In genomic region chr1:33446590-33446989, GRCh38 we compare ENCODE assay signal across 21 cellular contexts.
"Had no signal": no experiment of that assay in that cellular context is flagged by ENCODE, and none has a peak within 500 bp of the region (broad histone marks: within the 10 kb centered on the region; RNA-seq: fewer than 3 reads in every experiment).

No MANE protein-coding gene starts in this region.

- ATAC-seq: body of pancreas; lower lobe of right lung; natural killer cell treated with Interleukin-12 subunit alpha and Interleukin-12 subunit beta and Interleukin-15 and Interleukin-18, amount 100 ng/mL, for 72 hours; stimulated activated naive B cell treated with anti-CD40 and anti-IgM and Interleukin-4, amounts not matched to agents 10 μg/mL and 1 μg/mL and 100 μg/mL, for 72 hours had no signal

- H3K4me1 ChIP-seq: body of pancreas, lower lobe of right lung, tibial artery had no signal

- H3K36me3 ChIP-seq: lower lobe of right lung, sigmoid colon, spleen, tibial artery had no signal

- H3K27me3 ChIP-seq: body of pancreas, hepatocyte, sigmoid colon, tibial artery had no signal

- H3K9me3 ChIP-seq: body of pancreas, lower lobe of right lung, sigmoid colon, spleen, tibial artery had no signal

- FAIRE-seq: islet of Langerhans, TTC549 had no signal

- H3K27ac ChIP-seq: body of pancreas, epithelial cell of prostate, hepatocyte, lower lobe of right lung, sigmoid colon, spleen, tibial artery had no signal

- H2AFZ ChIP-seq: hepatocyte had no signal

- DNase-seq: activated CD4-positive, alpha-beta T cell treated with anti-CD3 and anti-CD28 coated beads, Interleukin-2, amount 10 ng/mL, durations not matched to agents 7 days and 5 days; activated effector memory CD4-positive, alpha-beta T cell treated with Interleukin-2 at 50 U/mL for 16 hours; body of pancreas; caudate nucleus; foreskin fibroblast; lower lobe of right lung; sigmoid colon; spleen; stimulated activated CD4-positive, alpha-beta T cell treated with anti-CD3 and anti-CD28 coated beads, Interleukin-4, amount 100 ng/mL, for 4 hours; stimulated activated naive B cell treated with anti-CD40 and anti-IgM and Interleukin-4, amounts not matched to agents 10 μg/mL and 1 μg/mL and 100 μg/mL, for 72 hours; substantia nigra; tibial artery had no signal

- H3K36me3 Mint-ChIP-seq: activated naive CD8-positive, alpha-beta T cell; mesothelial cell of epicardium; natural killer cell treated with Interleukin-12 subunit alpha and Interleukin-12 subunit beta and Interleukin-15 and Interleukin-18, amount 100 ng/mL, for 72 hours; stimulated activated naive B cell treated with anti-CD40 and anti-IgM and Interleukin-4, amounts not matched to agents 10 μg/mL and 1 μg/mL and 100 μg/mL, for 72 hours had no signal

- H3K4me3 Mint-ChIP-seq: activated CD4-positive, alpha-beta T cell treated with anti-CD3 and anti-CD28 coated beads, Interleukin-2, amount 10 ng/mL, durations not matched to agents 7 days and 5 days; activated naive CD8-positive, alpha-beta T cell; endodermal cell; mesothelial cell of epicardium; natural killer cell treated with Interleukin-12 subunit alpha and Interleukin-12 subunit beta and Interleukin-15 and Interleukin-18, amount 100 ng/mL, for 72 hours; stimulated activated naive B cell treated with anti-CD40 and anti-IgM and Interleukin-4, amounts not matched to agents 10 μg/mL and 1 μg/mL and 100 μg/mL, for 72 hours; T-helper 2 cell treated with Interferon-gamma antibody and Interleukin-4, amounts not matched to agents 5 μg/mL and 100 μg/mL, for 36 hours had no signal

- H3K79me2 ChIP-seq: hepatocyte had no signal

- H3K9me3 Mint-ChIP-seq: activated CD4-positive, alpha-beta T cell treated with anti-CD3 and anti-CD28 coated beads, Interleukin-2, amount 10 ng/mL, durations not matched to agents 7 days and 5 days; mesothelial cell of epicardium; natural killer cell treated with Interleukin-12 subunit alpha and Interleukin-12 subunit beta and Interleukin-15 and Interleukin-18, amount 100 ng/mL, for 72 hours; stimulated activated naive B cell treated with anti-CD40 and anti-IgM and Interleukin-4, amounts not matched to agents 10 μg/mL and 1 μg/mL and 100 μg/mL, for 72 hours; T-helper 2 cell treated with Interferon-gamma antibody and Interleukin-4, amounts not matched to agents 5 μg/mL and 100 μg/mL, for 36 hours had no signal

- H3K4me2 ChIP-seq: hepatocyte had no signal

- H3K27ac Mint-ChIP-seq: activated CD4-positive, alpha-beta T cell treated with anti-CD3 and anti-CD28 coated beads, Interleukin-2, amount 10 ng/mL, durations not matched to agents 7 days and 5 days; activated naive CD8-positive, alpha-beta T cell; endodermal cell; mesothelial cell of epicardium; natural killer cell treated with Interleukin-12 subunit alpha and Interleukin-12 subunit beta and Interleukin-15 and Interleukin-18, amount 100 ng/mL, for 72 hours; stimulated activated naive B cell treated with anti-CD40 and anti-IgM and Interleukin-4, amounts not matched to agents 10 μg/mL and 1 μg/mL and 100 μg/mL, for 72 hours; T-helper 2 cell treated with Interferon-gamma antibody and Interleukin-4, amounts not matched to agents 5 μg/mL and 100 μg/mL, for 36 hours had no signal

- H3K4me3 ChIP-seq: body of pancreas, hepatocyte, lower lobe of right lung, sigmoid colon, spleen, tibial artery had no signal
